In the genomic region with DNA sequence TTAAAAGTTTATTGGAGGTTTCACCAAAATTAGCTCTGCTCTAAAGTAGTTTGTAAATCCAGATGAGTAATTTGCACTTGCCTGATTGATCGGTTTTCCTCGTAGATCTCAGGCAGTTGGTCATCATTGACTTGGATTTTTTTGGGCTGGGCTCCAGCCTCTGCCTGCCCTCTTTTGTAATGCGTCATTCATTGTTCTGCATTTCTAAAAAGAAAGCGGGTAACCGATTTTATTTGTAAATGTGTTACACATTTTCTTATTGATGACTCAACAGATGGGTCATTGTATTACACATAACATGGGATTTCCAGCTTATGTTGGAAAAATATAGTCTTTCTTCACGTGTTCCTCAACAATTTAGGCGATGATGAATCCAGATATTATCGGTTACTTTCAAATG, we compare ENCODE assay signal across 12 cellular contexts. TPM values are rescaled to one million over a fixed set of nuclear protein-coding genes. Genes with fewer than 3 reads are reported as not detected.
A peak's percentile ranks its signal among the peaks of the same experiment; 100 is the strongest.
DNase-seq lines count a peak whose midpoint lies in the region; ATAC-seq and TF ChIP-seq lines count a peak whose summit lies in the region.
"Had no signal": no experiment of that assay in that cellular context is flagged by ENCODE, and none has a peak within 500 bp of the region (broad histone marks: within the 10 kb centered on the region; RNA-seq: fewer than 3 reads in every experiment).

No MANE protein-coding gene starts in this region.

- peak; percentile 86 for DNase-seq in AG09309 (ENCODE audit: low read depth)
- DNase-seq in HT-29 (ENCODE audit: low spot score) = peak; percentile 32
- DNase-seq in colonic mucosa = peak; percentile 44
- peak in 1 of 3 donors; percentile 32 for DNase-seq in mucosa of descending colon
- no peak for DNase-seq in activated effector memory CD4-positive, alpha-beta T cell treated with anti-CD3 and anti-CD28 coated beads, Interleukin-2, amount 50 U/mL, for 16 hours
- DNase-seq in effector CD4-positive, alpha-beta T cell = no peak
- DNase-seq in ureter (ENCODE audit: low spot score) = no peak
- DNase-seq in NCI-H1436 (lab: John Stamatoyannopoulos, UW) = no peak
- DNase-seq: activated CD4-positive, alpha-beta T cell treated with anti-CD3 and anti-CD28 coated beads for 36 hours; DMS79; NCI-H748 treated with DMSO at 0.1 percent for 48 hours had no signal

- no peaks in the 10 kb centered on the region for H3K27me3 ChIP-seq in colonic mucosa

- peak overlapping the region in 1 of 2 donors; percentile 85 for H3K9ac ChIP-seq in colonic mucosa (ENCODE audit: low read depth in 2 of 2, low read length in 2 of 2)

- H3K4me3 ChIP-seq in AG09309 (ENCODE audit: control insufficient read depth, low read depth, low read length) (no peak overlapping the region), colonic mucosa (peak overlapping the region; percentile 5), mucosa of descending colon (no peak overlapping the region)

- intact Hi-C loops in colonic mucosa (cut with DNase I) (loop anchor here (5.0 kb wide), 1 partner anchor 101 kb away; no protein-coding TSS in a partner anchor), mucosa of descending colon (cut with DNase I, micrococcal nuclease) (loop anchor here in 1 of 2 donors (10.0 kb wide), 1 partner anchor 144 kb away; no protein-coding TSS in a partner anchor)

- peak overlapping the region; percentile 95 for H3K27ac ChIP-seq in colonic mucosa

- H3K4me1 ChIP-seq in colonic mucosa (peaks cover 5% of the 10 kb centered on the region), mucosa of descending colon (ENCODE audit: low read depth) (peaks cover 41% of the 10 kb centered on the region)

- H3K36me3 ChIP-seq in colonic mucosa (no peaks in the 10 kb centered on the region), mucosa of descending colon (ENCODE audit: low read depth) (no peaks in the 10 kb centered on the region)

- no peak for TF ChIP-seq CTCF in AG09309 (IDR thresholded peaks at IDR 0.05; ENCODE audit: control insufficient read depth, insufficient read depth, low read depth, low read length, missing control alignments)
- TF ChIP-seq CTCF in colonic mucosa (IDR thresholded peaks at IDR 0.05) = no peak
- TF ChIP-seq CTCF in mucosa of descending colon (IDR thresholded peaks at IDR 0.05) = no peak

- no peaks in the 10 kb centered on the region for H3K9me3 ChIP-seq in colonic mucosa
- H3K9me3 ChIP-seq in mucosa of descending colon = no peaks in the 10 kb centered on the region

- peak; percentile 4 for ATAC-seq in mucosa of descending colon
- ATAC-seq: activated CD4-positive, alpha-beta T cell treated with anti-CD3 and anti-CD28 coated beads for 36 hours; stimulated activated effector memory CD8-positive, alpha-beta T cell treated with anti-CD3 and anti-CD28 coated beads, Interleukin-12 subunit alpha, Interleukin-12 subunit beta, amount 100 ng/mL, for 72 hours had no signal

RNA-seq across cellular contexts. Expression of gene ETS2, which starts 5.5 kb away (rescaled TPM):
- total RNA-seq in HT-29 (2014; rRNA removed; shearing (Covaris generic)) = 171 and 172 TPM in 2 replicates
- total RNA-seq in colonic mucosa (100 to 1,000 TPM; 110 to 185 TPM), mucosa of descending colon (100 to 1,000 TPM; 115 to 222 (median 171) TPM), ureter (221 TPM)

Comparison
In these comparisons a context has a peak if more than half of its experiments do, and no peak if none do; other contexts are left out.
1. DNase-seq: peak in AG09309 (single experiment), HT-29 (single experiment) and colonic mucosa (single experiment); none in activated effector memory CD4-positive, alpha-beta T cell treated with anti-CD3 and anti-CD28 coated beads, Interleukin-2, amount 50 U/mL, for 16 hours (single experiment), effector CD4-positive, alpha-beta T cell (single experiment), ureter (single experiment) and NCI-H1436 (single experiment).